17 cellular contexts compared by ENCODE assay signal in the genomic region with DNA sequence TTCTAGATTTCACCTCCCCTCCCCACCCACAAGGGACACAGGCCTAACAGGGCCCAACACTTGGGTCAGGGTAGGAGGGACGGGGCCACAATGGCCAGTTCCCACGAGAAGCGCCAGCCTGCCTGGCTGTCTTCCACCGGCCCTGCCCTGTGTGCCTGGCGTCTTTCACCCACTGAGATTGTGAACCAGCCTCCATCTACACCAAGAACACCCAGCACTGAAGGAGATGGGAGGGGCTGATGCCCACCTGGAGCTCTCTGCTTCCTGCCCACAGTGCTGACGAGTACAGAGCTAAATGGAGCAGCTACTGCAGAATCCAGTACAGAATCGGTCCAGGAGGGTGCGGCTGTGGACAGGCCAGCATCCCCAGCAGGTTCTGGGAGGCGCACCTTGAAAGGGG. TPM values are rescaled to one million over a fixed set of nuclear protein-coding genes. Genes with fewer than 3 reads are reported as not detected.
"Had no signal": no experiment of that assay in that cellular context is flagged by ENCODE, and none has a peak within 500 bp of the region (broad histone marks: within the 10 kb centered on the region; RNA-seq: fewer than 3 reads in every experiment).

No MANE protein-coding gene starts in this region.

- H3K4me3 ChIP-seq: esophagus muscularis mucosa, gastroesophageal sphincter, right atrium auricular region, tibial artery, upper lobe of left lung, uterus had no signal

- H3K36me3 ChIP-seq: uterus had no signal

- ATAC-seq: effector memory CD8-positive, alpha-beta T cell; gastroesophageal sphincter; naive thymus-derived CD8-positive, alpha-beta T cell had no signal

- H3K27ac ChIP-seq: epithelial cell of prostate, esophagus muscularis mucosa, gastroesophageal sphincter, right atrium auricular region, tibial artery, upper lobe of left lung, uterus had no signal

- DNase-seq: effector memory CD8-positive, alpha-beta T cell; hippocampal formation; kidney glomerular epithelial cell; naive thymus-derived CD8-positive, alpha-beta T cell; small intestine; stimulated activated CD4-positive, alpha-beta T cell treated with anti-CD3 and anti-CD28 coated beads, Interleukin-12 subunit alpha, Interleukin-12 subunit beta, amount 100 ng/mL, for 4 hours; stimulated activated naive CD4-positive, alpha-beta T cell treated with Interleukin-2 at 50 U/mL for 16 hours; tibial artery; upper lobe of left lung; uterus had no signal

- FAIRE-seq: small intestine had no signal

- H3K27me3 ChIP-seq: right atrium auricular region, upper lobe of left lung, uterus had no signal

- H3K9me3 ChIP-seq: esophagus muscularis mucosa, gastroesophageal sphincter, right atrium auricular region, tibial artery, upper lobe of left lung, uterus had no signal

RNA-seq across cellular contexts. Expression of gene ASIC3, which starts 2.4 kb away (rescaled TPM):
- polyA plus RNA-seq: naive thymus-derived CD8-positive, alpha-beta T cell had no signal

RNA-seq across cellular contexts. Expression of gene ATG9B, which starts 21.7 kb away (rescaled TPM):
- total RNA-seq: liver, lung microvascular endothelial cell, mesenteric fat pad, right atrium auricular region had no signal
